In genomic region chr15:100596792-100597191, GRCh38 we compare ENCODE assay signal across 8 cellular contexts. TPM values are rescaled to one million over a fixed set of nuclear protein-coding genes. Genes with fewer than 3 reads are reported as not detected.
A peak's percentile ranks its signal among the peaks of the same experiment; 100 is the strongest.
DNase-seq lines count a peak whose midpoint lies in the region; ATAC-seq, FAIRE-seq and TF ChIP-seq lines count a peak whose summit lies in the region.

No MANE protein-coding gene starts in this region.

- no peak overlapping the region for H3K9ac ChIP-seq in astrocyte (ENCODE audit: low read length)

- no peaks in the 10 kb centered on the region for H3K27me3 ChIP-seq in astrocyte (ENCODE audit: insufficient read depth, low read length)

- H3K27me3 Mint-ChIP-seq in T-helper 17 cell (no peaks in the 10 kb centered on the region), astrocyte (ENCODE audit: low read depth, unreplicated experiment) (no peaks in the 10 kb centered on the region)

- H3K4me1 Mint-ChIP-seq in T-helper 17 cell: peaks cover 47% of the 10 kb centered on the region
- peaks cover 6% of the 10 kb centered on the region for H3K4me1 Mint-ChIP-seq in astrocyte (ENCODE audit: low read depth, unreplicated experiment)

- peak overlapping the region; percentile 13 for H3K4me2 ChIP-seq in astrocyte (ENCODE audit: low read length)

- ATAC-seq in HG02798 (IDR thresholded peaks at IDR 0.05; ENCODE audit: poor library complexity, unreplicated experiment) (peak; percentile 76), T-helper 17 cell (peak; percentile 90), sciatic nerve (no peak)

- peak; percentile 15 for DNase-seq in GM13977 (ENCODE audit: low spot score)
- DNase-seq in T-helper 17 cell: peak; percentile 59 to 79 (median 71)
- peak; percentile 78 for DNase-seq in astrocyte (ENCODE audit: low read depth)
- peak; percentile 92 to 93 for DNase-seq in stimulated activated CD4-positive, alpha-beta T cell treated with anti-CD3 and anti-CD28 coated beads, Interleukin-2, amount 100 ng/mL, for 24 hours
- DNase-seq in LoVo (ENCODE audit: low spot score): no peak
- no peak for DNase-seq in amniotic stem cell (lab: John Stamatoyannopoulos, UW)
- DNase-seq in sciatic nerve (ENCODE audit: low spot score): no peak

- no peak overlapping the region for H2AFZ ChIP-seq in astrocyte (ENCODE audit: low read depth, low read length)

- H3K4me3 ChIP-seq in astrocyte (ENCODE audit: insufficient read depth, low read depth, low read length): no peak overlapping the region

- peaks cover 55% of the 10 kb centered on the region for H4K20me1 ChIP-seq in astrocyte (ENCODE audit: insufficient read depth, low read length)

- H3K9me3 Mint-ChIP-seq in astrocyte (ENCODE audit: unreplicated experiment): no peaks in the 10 kb centered on the region

- no peaks in the 10 kb centered on the region for H3K9me3 ChIP-seq in T-helper 17 cell (ENCODE audit: control insufficient read depth, low read length, poor library complexity, severe bottlenecking)
- no peaks in the 10 kb centered on the region for H3K9me3 ChIP-seq in astrocyte (ENCODE audit: insufficient read depth, low read depth, low read length)

- no peak for TF ChIP-seq CTCF in GM13977 (IDR thresholded peaks at IDR 0.05; ENCODE audit: extremely low read depth, insufficient read depth, missing control alignments)
- TF ChIP-seq CTCF in astrocyte (IDR thresholded peaks at IDR 0.05; ENCODE audit: insufficient read depth, low read depth, low read length): no peak

- H3K36me3 Mint-ChIP-seq in T-helper 17 cell (ENCODE audit: low read depth): peaks cover 2% of the 10 kb centered on the region
- H3K36me3 Mint-ChIP-seq in astrocyte (ENCODE audit: low read depth, unreplicated experiment): peaks cover 1% of the 10 kb centered on the region

- H3K36me3 ChIP-seq in astrocyte (ENCODE audit: insufficient read depth, low read length): no peaks in the 10 kb centered on the region

- no peak for FAIRE-seq in astrocyte (lab: Jason Lieb, UNC)

- peak overlapping the region; percentile 81 for H3K4me3 Mint-ChIP-seq in T-helper 17 cell
- H3K4me3 Mint-ChIP-seq in astrocyte (ENCODE audit: unreplicated experiment): no peak overlapping the region

- intact Hi-C loops in sciatic nerve (cut with DNase I): no loop called here

- in situ Hi-C loops in GM13977 (cut with MboI; ENCODE audit: low pct_unique_long_range_greater_than_20kb, low sequenced_read_pairs, unreplicated experiment): no loop called here

- no peak overlapping the region for H3K27ac Mint-ChIP-seq in T-helper 17 cell
- no peak overlapping the region for H3K27ac Mint-ChIP-seq in astrocyte (ENCODE audit: unreplicated experiment)

- no peak overlapping the region for H3K27ac ChIP-seq in astrocyte (ENCODE audit: low read depth, low read length)

- peaks cover 97% of the 10 kb centered on the region for H3K79me2 ChIP-seq in astrocyte (ENCODE audit: insufficient read depth, low read length)

- H3K4me1 ChIP-seq in astrocyte (ENCODE audit: insufficient read depth, low read length): peaks cover 8% of the 10 kb centered on the region

RNA-seq across cellular contexts. Expression of gene LINS1, which starts 5.2 kb away (rescaled TPM):
- total RNA-seq in T-helper 17 cell: 10 to 100 TPM; 50.0 to 53.5 TPM
- total RNA-seq in astrocyte: 7.9 and 10.7 TPM in 2 replicates
- total RNA-seq in sciatic nerve: 20.0 TPM

RNA-seq across cellular contexts. Expression of gene ASB7, which starts 5.6 kb away (rescaled TPM):
- total RNA-seq in T-helper 17 cell: 10 to 100 TPM; 13.0 to 17.9 TPM
- total RNA-seq in astrocyte: 13.5 and 14.4 TPM in 2 replicates
- 10.9 TPM for total RNA-seq in sciatic nerve

Comparison
In these comparisons a context has a peak if more than half of its experiments do, and no peak if none do; other contexts are left out.
1. DNase-seq: peak in GM13977 (single experiment), T-helper 17 cell (3 of 3), astrocyte (single experiment) and stimulated activated CD4-positive, alpha-beta T cell treated with anti-CD3 and anti-CD28 coated beads, Interleukin-2, amount 100 ng/mL, for 24 hours (2 of 2); none in LoVo (single experiment), amniotic stem cell (single experiment) and sciatic nerve (single experiment).